8 cellular contexts compared by ENCODE assay signal in the genomic region with DNA sequence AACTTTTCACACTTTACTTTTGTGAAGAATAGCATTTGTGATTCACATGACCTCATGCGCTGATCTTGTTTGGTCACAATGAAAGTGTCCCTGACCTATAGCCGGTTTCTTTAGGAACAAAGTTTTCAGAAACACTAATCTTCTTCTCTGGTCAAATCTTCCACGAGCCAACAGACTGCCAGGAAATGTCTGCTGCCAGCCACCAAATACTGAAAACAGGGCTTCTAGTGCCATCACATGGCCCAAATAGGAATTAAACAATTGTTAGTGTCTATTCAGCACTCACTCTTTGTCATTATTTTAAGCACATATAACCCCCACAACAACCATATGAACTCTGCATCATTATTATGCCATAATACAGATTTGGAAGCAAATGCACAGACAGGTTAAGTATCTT.
DNase-seq lines count a peak whose midpoint lies in the region; ATAC-seq and TF ChIP-seq lines count a peak whose summit lies in the region.

No MANE protein-coding gene starts in this region.

- no peak overlapping the region for H3K4me2 ChIP-seq in OCI-LY7 (ENCODE audit: low read length)
- H3K4me2 ChIP-seq in osteoblast (ENCODE audit: insufficient read depth, low read length) = no peak overlapping the region

- intact Hi-C loops in OCI-LY7 (cut with micrococcal nuclease; ENCODE audit: unreplicated experiment) (no loop called here), esophagus muscularis mucosa (cut with DNase I) (loop anchor here (10.0 kb wide), 1 partner anchor 1269 kb away; no protein-coding TSS in a partner anchor)

- TF ChIP-seq POLR2A in esophagus muscularis mucosa (IDR thresholded peaks at IDR 0.05; ENCODE audit: low read depth) = no peak

- CTCF ChIA-PET in OCI-LY7 (lab: Charles Lee; ENCODE audit: unreplicated experiment) = no interaction called here

- H3K9me3 ChIP-seq in OCI-LY7 (ENCODE audit: low read length) = no peaks in the 10 kb centered on the region
- H3K9me3 ChIP-seq in esophagus muscularis mucosa = no peaks in the 10 kb centered on the region
- no peaks in the 10 kb centered on the region for H3K9me3 ChIP-seq in osteoblast (ENCODE audit: low read depth, low read length)

- no peak for TF ChIP-seq EP300 in esophagus muscularis mucosa (IDR thresholded peaks at IDR 0.05)

- no peak for ATAC-seq in stimulated activated naive CD8-positive, alpha-beta T cell treated with anti-CD3 and anti-CD28 coated beads, Interleukin-15, Interleukin-2, amounts not matched to agents 100 U/mL and 50 U/mL, for 24 hours

- H3K27ac ChIP-seq in OCI-LY7 (ENCODE audit: low read depth, low read length, poor library complexity, severe bottlenecking) (no peak overlapping the region), esophagus muscularis mucosa (replicated peaks in 1 of 4) (no peak overlapping the region), osteoblast (ENCODE audit: low read depth, low read length) (no peak overlapping the region)

- H3K27me3 ChIP-seq in esophagus muscularis mucosa (no peaks in the 10 kb centered on the region), osteoblast (ENCODE audit: insufficient read depth, low read length) (peaks cover under 1% of the 10 kb centered on the region)

- no peak overlapping the region for H2AFZ ChIP-seq in OCI-LY7 (ENCODE audit: low read length)
- no peak overlapping the region for H2AFZ ChIP-seq in osteoblast (ENCODE audit: low read length)

- H3K4me3 ChIP-seq in OCI-LY7 (ENCODE audit: low read depth, low read length, poor library complexity, severe bottlenecking) = no peak overlapping the region
- H3K4me3 ChIP-seq in esophagus muscularis mucosa = no peak overlapping the region
- no peak overlapping the region for H3K4me3 ChIP-seq in osteoblast (ENCODE audit: insufficient read depth, low read length)

- BruUV-seq in OCI-LY7 (replicated peaks; lab: Mats Ljungman, UMichigan) = no TSS peak

- H3K79me2 ChIP-seq in OCI-LY7 (ENCODE audit: insufficient read depth, low read depth, low read length) = no peaks in the 10 kb centered on the region
- no peaks in the 10 kb centered on the region for H3K79me2 ChIP-seq in osteoblast (ENCODE audit: insufficient read depth, low read length)

- 35% methylated on average over 3 of the region's 3 CpGs for WGBS in esophagus muscularis mucosa

- TF ChIP-seq CTCF in GM10266 (IDR thresholded peaks at IDR 0.05; ENCODE audit: control insufficient read depth, insufficient read depth, low read depth, missing control alignments) (peak; percentile 41), OCI-LY7 (conservative IDR thresholded peaks at IDR 0.05; ENCODE audit: low read length) (peak; percentile 57), esophagus muscularis mucosa (IDR thresholded peaks at IDR 0.05) (peak; percentile 50 to 56 (median 52)), osteoblast (IDR thresholded peaks at IDR 0.05; ENCODE audit: extremely low read depth, low read depth, low read length) (peak; percentile 64)

- DNase-seq in GM10266 (ENCODE audit: extremely low spot score) (no peak), HK-2 (ENCODE audit: unreplicated experiment) (peak; percentile 8), OCI-LY7 (ENCODE audit: low spot score) (peak; percentile 1), esophagus muscularis mucosa (ENCODE audit: extremely low spot score) (no peak), osteoblast (ENCODE audit: insufficient read length, low spot score, missing footprints) (no peak), NCI-H226 (no peak)
- no peak for DNase-seq in stimulated activated naive CD4-positive, alpha-beta T cell treated with Interleukin-2 at 50 U/mL for 16 hours (lab: John Stamatoyannopoulos, UW)
- DNase-seq in stimulated activated naive CD8-positive, alpha-beta T cell treated with anti-CD3 and anti-CD28 coated beads, Interleukin-15, Interleukin-2, amounts not matched to agents 100 U/mL and 50 U/mL, for 24 hours = no peak

- no peaks in the 10 kb centered on the region for H3K4me1 ChIP-seq in OCI-LY7 (ENCODE audit: insufficient read depth, low read length, poor library complexity, severe bottlenecking)
- H3K4me1 ChIP-seq in esophagus muscularis mucosa = peaks cover 0 to 6% (median 2%) of the 10 kb centered on the region in 4 donors
- H3K4me1 ChIP-seq in osteoblast (ENCODE audit: insufficient read depth, low read length) = no peaks in the 10 kb centered on the region

- POLR2A ChIA-PET in OCI-LY7 (lab: Charles Lee) = no interaction called here

- H3K9me2 ChIP-seq in OCI-LY7 (ENCODE audit: insufficient read depth, low read length) = no peaks in the 10 kb centered on the region

- H4K20me1 ChIP-seq in OCI-LY7 (ENCODE audit: insufficient read depth, low read length) (no peaks in the 10 kb centered on the region), osteoblast (ENCODE audit: insufficient read depth, low read length) (no peaks in the 10 kb centered on the region)

- H3K36me3 ChIP-seq in OCI-LY7 (ENCODE audit: insufficient read depth, low read length) (no peaks in the 10 kb centered on the region), esophagus muscularis mucosa (no peaks in the 10 kb centered on the region), osteoblast (ENCODE audit: insufficient read depth, low read length) (no peaks in the 10 kb centered on the region)

Comparison
In these comparisons a context has a peak if more than half of its experiments do, and no peak if none do; other contexts are left out.
1. DNase-seq: peak in HK-2 (single experiment) and OCI-LY7 (single experiment); none in GM10266 (single experiment), esophagus muscularis mucosa (single experiment), osteoblast (single experiment), stimulated activated naive CD4-positive, alpha-beta T cell treated with Interleukin-2 at 50 U/mL for 16 hours (single experiment), NCI-H226 (single experiment) and stimulated activated naive CD8-positive, alpha-beta T cell treated with anti-CD3 and anti-CD28 coated beads, Interleukin-15, Interleukin-2, amounts not matched to agents 100 U/mL and 50 U/mL, for 24 hours (single experiment).
2. Peak in every context shown above with its lines, with median percentiles within 50 percentile points of each other: CTCF ChIP-seq.